Comparison of ENCODE assay signal across 13 cellular contexts in the genomic region with DNA sequence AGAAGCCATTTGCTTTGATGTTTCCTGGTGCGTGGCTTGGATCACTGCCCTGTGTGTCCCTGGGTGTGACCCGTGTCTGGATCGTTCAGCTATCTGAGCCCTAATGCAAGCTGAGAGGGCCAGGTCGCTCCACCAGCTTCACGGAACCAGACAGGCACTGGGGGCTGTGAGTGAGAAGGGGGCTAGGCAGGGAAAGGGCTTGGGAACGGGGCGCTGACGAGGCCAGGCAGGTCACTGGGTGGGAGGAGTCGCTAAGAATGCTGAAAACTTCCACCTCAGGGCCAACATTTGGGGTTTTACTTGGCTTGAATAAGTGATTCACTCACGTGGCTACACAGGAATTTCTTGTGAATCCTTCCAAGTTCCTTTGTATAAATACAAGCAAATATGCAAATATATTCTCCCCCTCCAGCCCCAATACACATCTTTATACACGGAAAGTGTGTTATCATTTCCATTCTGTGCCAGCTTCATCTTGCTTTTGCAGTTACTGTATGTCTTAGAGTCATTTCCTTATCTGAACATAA. TPM values are rescaled to one million over a fixed set of nuclear protein-coding genes. Genes with fewer than 3 reads are reported as not detected.
A peak's percentile ranks its signal among the peaks of the same experiment; 100 is the strongest.
DNase-seq lines count a peak whose midpoint lies in the region; ATAC-seq and TF ChIP-seq lines count a peak whose summit lies in the region.
"Had no signal": no experiment of that assay in that cellular context is flagged by ENCODE, and none has a peak within 500 bp of the region (broad histone marks: within the 10 kb centered on the region; RNA-seq: fewer than 3 reads in every experiment).

No MANE protein-coding gene starts in this region.

- H3K27ac Mint-ChIP-seq in activated naive CD4-positive, alpha-beta T cell treated with anti-CD3 and anti-CD28 coated beads, Interleukin-2, amount 50 U/mL, for 24 hours: peak overlapping the region; percentile 31
- H3K27ac Mint-ChIP-seq in activated naive CD4-positive, alpha-beta T cell treated with anti-CD3 and anti-CD28 coated beads, Interleukin-2, amount 10 ng/mL, durations not matched to agents 7 days and 5 days: no peak overlapping the region
- H3K27ac Mint-ChIP-seq: natural killer cell treated with Interleukin-12 subunit alpha and Interleukin-12 subunit beta and Interleukin-15 and Interleukin-18, amount 100 ng/mL, for 72 hours had no signal

- H3K4me3 Mint-ChIP-seq in activated naive CD4-positive, alpha-beta T cell treated with anti-CD3 and anti-CD28 coated beads, Interleukin-2, amount 50 U/mL, for 24 hours: no peak overlapping the region
- no peak overlapping the region for H3K4me3 Mint-ChIP-seq in activated naive CD4-positive, alpha-beta T cell treated with anti-CD3 and anti-CD28 coated beads, Interleukin-2, amount 10 ng/mL, durations not matched to agents 7 days and 5 days
- H3K4me3 Mint-ChIP-seq: natural killer cell treated with Interleukin-12 subunit alpha and Interleukin-12 subunit beta and Interleukin-15 and Interleukin-18, amount 100 ng/mL, for 72 hours had no signal

- H3K4me3 ChIP-seq in fibroblast of villous mesenchyme (ENCODE audit: low read depth, low read length) (no peak overlapping the region), thoracic aorta (peak overlapping the region; percentile 10)

- H3K9me3 ChIP-seq in thoracic aorta: no peaks in the 10 kb centered on the region

- H3K27me3 ChIP-seq in thoracic aorta (replicated peaks; ENCODE audit: insufficient read depth): no peaks in the 10 kb centered on the region

- no peaks in the 10 kb centered on the region for H3K4me1 Mint-ChIP-seq in activated naive CD4-positive, alpha-beta T cell treated with anti-CD3 and anti-CD28 coated beads, Interleukin-2, amount 50 U/mL, for 24 hours
- H3K4me1 Mint-ChIP-seq in activated naive CD4-positive, alpha-beta T cell treated with anti-CD3 and anti-CD28 coated beads, Interleukin-2, amount 10 ng/mL, durations not matched to agents 7 days and 5 days: peaks cover 3% of the 10 kb centered on the region

- H3K9me3 Mint-ChIP-seq in activated naive CD4-positive, alpha-beta T cell treated with anti-CD3 and anti-CD28 coated beads, Interleukin-2, amount 50 U/mL, for 24 hours: no peaks in the 10 kb centered on the region
- peaks cover 3% of the 10 kb centered on the region for H3K9me3 Mint-ChIP-seq in activated naive CD4-positive, alpha-beta T cell treated with anti-CD3 and anti-CD28 coated beads, Interleukin-2, amount 10 ng/mL, durations not matched to agents 7 days and 5 days
- H3K9me3 Mint-ChIP-seq: natural killer cell treated with Interleukin-12 subunit alpha and Interleukin-12 subunit beta and Interleukin-15 and Interleukin-18, amount 100 ng/mL, for 72 hours had no signal

- H3K27ac ChIP-seq in VCaP (peak overlapping the region; percentile 74), thoracic aorta (no peak overlapping the region)

- H3K36me3 ChIP-seq in thoracic aorta: peaks cover 16% of the 10 kb centered on the region

- no peak for ATAC-seq in thoracic aorta (ENCODE audit: insufficient number of reproducible peaks, low FRiP score, low read depth)
- ATAC-seq in GM21576 (IDR thresholded peaks at IDR 0.05; ENCODE audit: unreplicated experiment): no peak
- no peak for ATAC-seq in GM21737 (IDR thresholded peaks at IDR 0.05; ENCODE audit: unreplicated experiment)
- ATAC-seq: natural killer cell treated with Interleukin-12 subunit alpha and Interleukin-12 subunit beta and Interleukin-15 and Interleukin-18, amount 100 ng/mL, for 72 hours had no signal

- H3K36me3 Mint-ChIP-seq in activated naive CD4-positive, alpha-beta T cell treated with anti-CD3 and anti-CD28 coated beads, Interleukin-2, amount 50 U/mL, for 24 hours: peaks cover 6% of the 10 kb centered on the region
- H3K36me3 Mint-ChIP-seq in activated naive CD4-positive, alpha-beta T cell treated with anti-CD3 and anti-CD28 coated beads, Interleukin-2, amount 10 ng/mL, durations not matched to agents 7 days and 5 days: peaks cover 28% of the 10 kb centered on the region
- H3K36me3 Mint-ChIP-seq: natural killer cell treated with Interleukin-12 subunit alpha and Interleukin-12 subunit beta and Interleukin-15 and Interleukin-18, amount 100 ng/mL, for 72 hours had no signal

- H3K27me3 Mint-ChIP-seq in activated naive CD4-positive, alpha-beta T cell treated with anti-CD3 and anti-CD28 coated beads, Interleukin-2, amount 50 U/mL, for 24 hours: no peaks in the 10 kb centered on the region
- H3K27me3 Mint-ChIP-seq in activated naive CD4-positive, alpha-beta T cell treated with anti-CD3 and anti-CD28 coated beads, Interleukin-2, amount 10 ng/mL, durations not matched to agents 7 days and 5 days: no peaks in the 10 kb centered on the region
- H3K27me3 Mint-ChIP-seq: natural killer cell treated with Interleukin-12 subunit alpha and Interleukin-12 subunit beta and Interleukin-15 and Interleukin-18, amount 100 ng/mL, for 72 hours had no signal

- CTCF ChIA-PET in activated naive CD4-positive, alpha-beta T cell treated with anti-CD3 and anti-CD28 coated beads, Interleukin-2, amount 10 ng/mL, durations not matched to agents 7 days and 5 days (lab: Charles Lee): interaction anchor here (0.6 kb wide), 1 partner anchor 699 kb away, joined by 3 read pairs; no protein-coding TSS in a partner anchor

- DNase-seq in activated naive CD4-positive, alpha-beta T cell treated with anti-CD3 and anti-CD28 coated beads, Interleukin-2, amount 10 ng/mL, durations not matched to agents 7 days and 5 days: no peak
- peak; percentile 36 for DNase-seq in fibroblast of villous mesenchyme (ENCODE audit: low read depth)
- DNase-seq in thoracic aorta (ENCODE audit: low spot score): no peak
- DNase-seq in NCI-H526 (lab: John Stamatoyannopoulos, UW): no peak
- DNase-seq: activated CD4-positive, alpha-beta T cell treated with anti-CD3 and anti-CD28 coated beads, Interleukin-2, amount 50 U/mL, for 48 hours; activated naive CD4-positive, alpha-beta T cell; GF-D8; NCI-H446 treated with DMSO at 0.1 percent for 48 hours had no signal

- TF ChIP-seq CTCF in VCaP (conservative IDR thresholded peaks at IDR 0.05) (no peak), fibroblast of villous mesenchyme (IDR thresholded peaks at IDR 0.05; ENCODE audit: insufficient read depth, low read depth, low read length) (no peak), thoracic aorta (IDR thresholded peaks at IDR 0.05) (no peak)

- H3K4me1 ChIP-seq in thoracic aorta (ENCODE audit: control insufficient read depth in 1 of 2, low read depth in 2 of 2): peaks cover 0 to 8% of the 10 kb centered on the region in 2 donors

RNA-seq across cellular contexts. Expression of a gene that starts 24.1 kb away (rescaled TPM):
- total RNA-seq in fibroblast of villous mesenchyme (8.6 and 13.9 TPM in 2 replicates), thoracic aorta (10 to 100 TPM in 1 of 2 donors, 1 to 10 TPM in 1; 4.6 to 12.1 TPM)
- total RNA-seq: natural killer cell treated with Interleukin-12 subunit alpha and Interleukin-12 subunit beta and Interleukin-15 and Interleukin-18, amount 100 ng/mL, for 72 hours had no signal
